9 cellular contexts compared by ENCODE assay signal in genomic region chr4:54090804-54091623, GRCh38. TPM values are rescaled to one million over a fixed set of nuclear protein-coding genes. Genes with fewer than 3 reads are reported as not detected.
DNase-seq lines count a peak whose midpoint lies in the region; ATAC-seq, FAIRE-seq and TF ChIP-seq lines count a peak whose summit lies in the region.
"Had no signal": no experiment of that assay in that cellular context is flagged by ENCODE, and none has a peak within 500 bp of the region (broad histone marks: within the 10 kb centered on the region; RNA-seq: fewer than 3 reads in every experiment).

No MANE protein-coding gene starts in this region.

- peaks cover 0 to 6% of the 10 kb centered on the region in 2 experiments; a peak in 1 of 4 replicates for H3K79me1 ChIP-seq in IMR-90 (ENCODE audit: low read depth in 1 of 2, low read length in 2 of 2)

- peak overlapping the region; percentile 2 to 96; a peak in 3 of 4 replicates for H4K8ac ChIP-seq in IMR-90 (ENCODE audit: low read depth in 2 of 2, low read length in 2 of 2)

- dilution Hi-C loops in IMR-90 (cut with HindIII; ENCODE audit: low sequenced_read_pairs, unreplicated experiment) = no loop called here

- H3K9me1 ChIP-seq in IMR-90 (ENCODE audit: insufficient read depth, low read length) = peaks cover 11% of the 10 kb centered on the region; the same call in 1 of the 2 replicates

- in situ Hi-C loops in IMR-90 (cut with MboI; ENCODE audit: low sequenced_read_pairs) = no loop called here

- H4K20me1 ChIP-seq in IMR-90 (ENCODE audit: insufficient read depth, low read length) = no peaks in the 10 kb centered on the region
- H4K20me1 ChIP-seq in smooth muscle cell (ENCODE audit: low read depth) = no peaks in the 10 kb centered on the region

- H3F3A ChIP-seq in smooth muscle cell (ENCODE audit: low read depth) = no peaks in the 10 kb centered on the region

- no peak overlapping the region for H3K27ac Mint-ChIP-seq in activated naive CD8-positive, alpha-beta T cell treated with anti-CD3 and anti-CD28 coated beads, Interleukin-2, amount 50 U/mL, for 24 hours

- DNase-seq in GM18507 (ENCODE audit: extremely low spot score, insufficient read length, low read depth) (no peak), IMR-90 (peak; percentile 33), smooth muscle cell (lab: John Stamatoyannopoulos, UW; ENCODE audit: unreplicated experiment) (peak; percentile 25), NCI-H446 treated with DMSO at 0.1 percent for 48 hours (lab: John Stamatoyannopoulos, UW) (no peak), NCI-H2107 (lab: John Stamatoyannopoulos, UW) (no peak)
- no peak for DNase-seq in activated naive CD8-positive, alpha-beta T cell treated with anti-CD3 and anti-CD28 coated beads, Interleukin-2, amount 50 U/mL, for 24 hours

- H4K91ac ChIP-seq in IMR-90 (ENCODE audit: insufficient read depth, low read depth, low read length) = 0 out of 2 replicates have a peak overlapping the region, but pooled peaks have one; percentile 31

- H4K5ac ChIP-seq in IMR-90 (ENCODE audit: low read depth, low read length) = peak overlapping the region; percentile 37; the same call in 1 of the 2 replicates

- H3K4me1 Mint-ChIP-seq in activated naive CD8-positive, alpha-beta T cell treated with anti-CD3 and anti-CD28 coated beads, Interleukin-2, amount 50 U/mL, for 24 hours = peaks cover 33% of the 10 kb centered on the region

- no peaks in the 10 kb centered on the region for H3K36me3 ChIP-seq in ACC112 (ENCODE audit: insufficient read depth, low read length)
- no peaks in the 10 kb centered on the region for H3K36me3 ChIP-seq in IMR-90 (ENCODE audit: control insufficient read depth, insufficient read depth, low read length)
- no peaks in the 10 kb centered on the region for H3K36me3 ChIP-seq in smooth muscle cell (ENCODE audit: low read depth)
- H3K36me3 ChIP-seq: adrenal gland had no signal

- H3K27ac ChIP-seq in ACC112 (ENCODE audit: low read depth, low read length) = no peak overlapping the region
- H3K27ac ChIP-seq in IMR-90 (ENCODE audit: insufficient read depth, low read length) = no peak overlapping the region
- H3K27ac ChIP-seq in smooth muscle cell (ENCODE audit: low read depth) = no peak overlapping the region
- H3K27ac ChIP-seq: adrenal gland had no signal

- H2AK9ac ChIP-seq in IMR-90 (replicated peaks; ENCODE audit: low read depth, low read length, poor library complexity) = peak overlapping the region; percentile 62

- H3K4me2 ChIP-seq in IMR-90 (ENCODE audit: low read depth, low read length) (peak overlapping the region; percentile 98), smooth muscle cell (peak overlapping the region; percentile 96)

- TF ChIP-seq POLR2A in IMR-90 (IDR thresholded peaks at IDR 0.05; ENCODE audit: low read depth, low read length) = no peak

- H3K9me3 ChIP-seq in IMR-90 (ENCODE audit: control insufficient read depth, insufficient read depth, low read length) (no peaks in the 10 kb centered on the region), iPS-18c (ENCODE audit: control insufficient read depth, insufficient read depth, low read length) (no peaks in the 10 kb centered on the region), smooth muscle cell (replicated peaks; ENCODE audit: low read depth) (no peaks in the 10 kb centered on the region)
- H3K9me3 ChIP-seq: adrenal gland had no signal

- CTCF ChIA-PET in IMR-90 (lab: Yijun Ruan, JAX) = no interaction called here

- no TSS peak for BruUV-seq in IMR-90 (replicated peaks; lab: Mats Ljungman, UMichigan)

- H3K36me3 Mint-ChIP-seq in activated naive CD8-positive, alpha-beta T cell treated with anti-CD3 and anti-CD28 coated beads, Interleukin-2, amount 50 U/mL, for 24 hours (ENCODE audit: low read depth) = peaks cover 3% of the 10 kb centered on the region

- WGBS in IMR-90 (ENCODE audit: extremely low coverage in 2 of 2, insufficient read length in 1 of 2), 2 experiments = 17% methylated on average over 7 of the region's 27 CpGs; no CpG with 5 or more reads in 1 of the 2 experiments
- 20% methylated on average over 21 of the region's 27 CpGs for WGBS in smooth muscle cell (ENCODE audit: low lambda C conversion rate)

- H3K4me1 ChIP-seq in ACC112 (ENCODE audit: control insufficient read depth, insufficient read depth, low read length, unreplicated experiment) = peaks cover 12% of the 10 kb centered on the region
- no peaks in the 10 kb centered on the region; the same call in 1 of the 2 replicates for H3K4me1 ChIP-seq in IMR-90 (ENCODE audit: control insufficient read depth, insufficient read depth, low read length)
- H3K4me1 ChIP-seq in smooth muscle cell (ENCODE audit: low read depth) = peaks cover 11% of the 10 kb centered on the region

- peak overlapping the region; percentile 36; the same call in 1 of the 2 replicates for H3K56ac ChIP-seq in IMR-90 (ENCODE audit: extremely low read depth, insufficient read depth, low read length)

- intact Hi-C loops in IMR-90 (cut with micrococcal nuclease) = no loop called here

- peak overlapping the region; percentile 60; the same call in 1 of the 2 replicates for H3K14ac ChIP-seq in IMR-90 (replicated peaks; ENCODE audit: low read depth, low read length)

- peak overlapping the region; percentile 76; the same call in 1 of the 2 replicates for H3K23ac ChIP-seq in IMR-90 (ENCODE audit: low read depth, low read length)

- peak; percentile 73 for ATAC-seq in IMR-90 (ENCODE audit: low read depth)
- no peak for ATAC-seq in activated naive CD8-positive, alpha-beta T cell treated with anti-CD3 and anti-CD28 coated beads, Interleukin-2, amount 50 U/mL, for 24 hours

- H3K79me2 ChIP-seq in ACC112 (ENCODE audit: control insufficient read depth, insufficient read depth, low read length, unreplicated experiment) (no peaks in the 10 kb centered on the region), smooth muscle cell (ENCODE audit: low read depth) (no peaks in the 10 kb centered on the region)

- H2BK20ac ChIP-seq in IMR-90 (ENCODE audit: low read depth, low read length) = peak overlapping the region; percentile 16; the same call in 1 of the 2 replicates

- TF ChIP-seq CTCF in IMR-90 (conservative IDR thresholded peaks at IDR 0.05; ENCODE audit: low read depth, low read length) = no peak
- no peak for TF ChIP-seq CTCF in smooth muscle cell (IDR thresholded peaks at IDR 0.05; ENCODE audit: borderline replicate concordance, insufficient read depth, poor library complexity, severe bottlenecking)

- POLR2A ChIA-PET in IMR-90 (lab: Charles Lee; ENCODE audit: unreplicated experiment) = no interaction called here

- peaks cover 55% of the 10 kb centered on the region for H3K27me3 Mint-ChIP-seq in activated naive CD8-positive, alpha-beta T cell treated with anti-CD3 and anti-CD28 coated beads, Interleukin-2, amount 50 U/mL, for 24 hours

- H3K9me3 Mint-ChIP-seq in activated naive CD8-positive, alpha-beta T cell treated with anti-CD3 and anti-CD28 coated beads, Interleukin-2, amount 50 U/mL, for 24 hours = no peaks in the 10 kb centered on the region

- no peak for TF ChIP-seq RAD21 in IMR-90 (IDR thresholded peaks at IDR 0.05; ENCODE audit: low read length)

- no peak overlapping the region for H2BK5ac ChIP-seq in IMR-90 (ENCODE audit: low read depth, low read length, poor library complexity, severe bottlenecking)

- FAIRE-seq in GM18507 (lab: Jason Lieb, UNC) = peak; percentile 48

- H3K9ac ChIP-seq in IMR-90 (ENCODE audit: low read depth, low read length) (peak overlapping the region; percentile 21), smooth muscle cell (ENCODE audit: low read depth) (no peak overlapping the region)

- peak overlapping the region; percentile 53; the same call in 1 of the 2 replicates for H2AK5ac ChIP-seq in IMR-90 (ENCODE audit: low read depth, low read length)

- peak overlapping the region; percentile 76; the same call in 1 of the 2 replicates for H3K4ac ChIP-seq in IMR-90 (ENCODE audit: low read depth, low read length)

- peak overlapping the region; percentile 71 for H2AFZ ChIP-seq in ACC112 (ENCODE audit: low read length, unreplicated experiment)
- peak overlapping the region; percentile 85 for H2AFZ ChIP-seq in IMR-90 (replicated peaks; ENCODE audit: low read length, poor library complexity)
- H2AFZ ChIP-seq in smooth muscle cell (ENCODE audit: low read depth) = peak overlapping the region; percentile 90

- H2BK15ac ChIP-seq in IMR-90 (ENCODE audit: low read depth, low read length) = peak overlapping the region; percentile 26; the same call in 1 of the 3 replicates

- H3K27me3 ChIP-seq in ACC112 (ENCODE audit: insufficient read depth, low read length) (no peaks in the 10 kb centered on the region), IMR-90 (ENCODE audit: control insufficient read depth, insufficient read depth, low read length) (peaks cover 2% of the 10 kb centered on the region; the same call in 1 of the 2 replicates), smooth muscle cell (ENCODE audit: low read depth) (peaks cover 39% of the 10 kb centered on the region)

- peak overlapping the region; percentile 82 for H3K4me3 Mint-ChIP-seq in activated naive CD8-positive, alpha-beta T cell treated with anti-CD3 and anti-CD28 coated beads, Interleukin-2, amount 50 U/mL, for 24 hours

- peak overlapping the region; percentile 48; the same call in 1 of the 2 replicates for H3K18ac ChIP-seq in IMR-90 (ENCODE audit: low read depth, low read length)

- H3K4me3 ChIP-seq in ACC112 (ENCODE audit: low read depth, low read length) = peak overlapping the region; percentile 80
- H3K4me3 ChIP-seq in IMR-90 (ENCODE audit: insufficient read depth, low read depth, low read length) = peak overlapping the region; percentile 49
- peak overlapping the region; percentile 54 for H3K4me3 ChIP-seq in iPS-18c (ENCODE audit: insufficient read depth, low read depth, low read length)
- peak overlapping the region; percentile 64 for H3K4me3 ChIP-seq in smooth muscle cell

- peak overlapping the region; percentile 41; the same call in 1 of the 2 replicates for H2BK120ac ChIP-seq in IMR-90 (ENCODE audit: low read depth, low read length)

TF ChIP-seq in IMR-90, 13 proteins besides CTCF, POLR2A, EP300 and RAD21:
- TF ChIP-seq MAFK (IDR thresholded peaks at IDR 0.05; ENCODE audit: low read depth, low read length) (no peak), RCOR1 (IDR thresholded peaks at IDR 0.05; ENCODE audit: insufficient replicate concordance, low read length) (no peak), MAZ (IDR thresholded peaks at IDR 0.05; ENCODE audit: borderline replicate concordance, low read depth, low read length) (no peak), NFE2L2 (IDR thresholded peaks at IDR 0.05; ENCODE audit: low read depth, low read length) (no peak), CEBPB (IDR thresholded peaks at IDR 0.05; ENCODE audit: low read depth, low read length) (no peak)

RNA-seq across cellular contexts. Expression of gene GSX2, which starts 8.9 kb away (rescaled TPM):
- not detected in 2 replicates for total RNA-seq in IMR-90 (2012; rRNA removed)
- not detected in 2 replicates for polyA plus RNA-seq in IMR-90 (2012; rRNA removed)
- 0.03 TPM in 1 of 2 replicates, not detected in the other for polyA plus RNA-seq in IMR-90 (2012; cell fraction: cytosol; rRNA removed)
- polyA plus RNA-seq in IMR-90 (2012; cell fraction: nucleus; rRNA removed; ENCODE audit: low replicate concordance) = not detected in 2 replicates
- not detected in 2 replicates for total RNA-seq in smooth muscle cell
- not detected in 2 replicates for polyA plus RNA-seq in smooth muscle cell
- total RNA-seq: adrenal gland had no signal
- polyA plus RNA-seq: adrenal gland had no signal

RNA-seq across cellular contexts. Expression of gene CHIC2, which starts 26.6 kb away (rescaled TPM):
- total RNA-seq in IMR-90 (2012; rRNA removed) = 26.3 and 65.0 TPM in 2 replicates
- 18.8 and 20.4 TPM in 2 replicates for polyA plus RNA-seq in IMR-90 (2012; rRNA removed)
- polyA plus RNA-seq in IMR-90 (2012; cell fraction: cytosol; rRNA removed) = 25.1 and 34.5 TPM in 2 replicates
- polyA plus RNA-seq in IMR-90 (2012; cell fraction: nucleus; rRNA removed; ENCODE audit: low replicate concordance) = 13.2 and 17.0 TPM in 2 replicates
- 61.0 and 61.4 TPM in 2 replicates for total RNA-seq in smooth muscle cell
- polyA plus RNA-seq in smooth muscle cell = 52.2 and 57.0 TPM in 2 replicates

Comparison
In these comparisons a context has a peak if more than half of its experiments do, and no peak if none do; other contexts are left out.
1. DNase-seq: peak in IMR-90 (single experiment) and smooth muscle cell (single experiment); none in GM18507 (single experiment), activated naive CD8-positive, alpha-beta T cell treated with anti-CD3 and anti-CD28 coated beads, Interleukin-2, amount 50 U/mL, for 24 hours (single experiment), NCI-H446 treated with DMSO at 0.1 percent for 48 hours (single experiment) and NCI-H2107 (single experiment).
2. Peak in every context shown above with its lines, with median percentiles within 50 percentile points of each other: H2AFZ ChIP-seq and H3K4me3 ChIP-seq.